In the genomic region with DNA sequence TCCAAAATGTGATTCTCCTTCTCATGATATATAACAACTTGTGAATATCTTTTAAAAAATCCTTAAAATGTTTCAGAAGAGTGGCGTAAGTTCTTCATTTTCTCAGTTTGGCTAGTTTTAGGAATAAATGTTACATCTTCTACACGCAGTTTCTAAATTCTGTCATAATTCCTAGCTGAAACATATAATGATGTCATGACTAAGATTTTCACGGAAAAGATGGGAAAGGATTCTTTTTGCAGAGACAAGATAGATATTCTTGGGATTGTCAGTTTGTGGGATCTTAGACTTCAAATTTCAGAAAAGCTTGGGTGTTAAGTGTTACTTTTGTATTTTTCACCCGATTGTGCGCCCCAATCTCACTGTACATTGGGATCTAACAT, we compare ENCODE assay signal across 10 cellular contexts. TPM values are rescaled to one million over a fixed set of nuclear protein-coding genes. Genes with fewer than 3 reads are reported as not detected.
DNase-seq lines count a peak whose midpoint lies in the region; ATAC-seq and TF ChIP-seq lines count a peak whose summit lies in the region.
"Had no signal": no experiment of that assay in that cellular context is flagged by ENCODE, and none has a peak within 500 bp of the region (broad histone marks: within the 10 kb centered on the region; RNA-seq: fewer than 3 reads in every experiment).

No MANE protein-coding gene starts in this region.

- H3K9me3 ChIP-seq in ascending aorta (no peaks in the 10 kb centered on the region), left lung (no peaks in the 10 kb centered on the region), testis (no peaks in the 10 kb centered on the region)

- peaks cover 25 to 32% of the 10 kb centered on the region in 2 donors for H3K4me1 Mint-ChIP-seq in effector memory CD8-positive, alpha-beta T cell (ENCODE audit: low read depth in 2 of 2)

- peaks cover 0 to 10% of the 10 kb centered on the region in 2 donors for H3K27me3 Mint-ChIP-seq in effector memory CD8-positive, alpha-beta T cell

- TF ChIP-seq POLR2A in testis (IDR thresholded peaks at IDR 0.05): no peak

- no peaks in the 10 kb centered on the region for H3K27me3 ChIP-seq in ascending aorta
- H3K27me3 ChIP-seq in left lung: no peaks in the 10 kb centered on the region
- H3K27me3 ChIP-seq in testis: no peaks in the 10 kb centered on the region

- H3K4me3 ChIP-seq in ascending aorta: peak overlapping the region; percentile 86 to 94
- H3K4me3 ChIP-seq in left lung: peak overlapping the region; percentile 62 to 70
- peak overlapping the region; percentile 84 to 86 for H3K4me3 ChIP-seq in testis

- H3K27ac ChIP-seq in ascending aorta (no peak overlapping the region), left lung (no peak overlapping the region), testis (no peak overlapping the region)

- no peaks in the 10 kb centered on the region for H3K9me3 Mint-ChIP-seq in effector memory CD8-positive, alpha-beta T cell
- H3K9me3 Mint-ChIP-seq: activated naive CD4-positive, alpha-beta T cell treated with anti-CD3 and anti-CD28 coated beads, Interleukin-2, amount 50 U/mL, for 72 hours had no signal

- WGBS in testis, 2 donors: 31 to 36% methylated on average over 5 of the region's 5 CpGs

- peaks cover 3% of the 10 kb centered on the region for H3K36me3 Mint-ChIP-seq in effector memory CD8-positive, alpha-beta T cell (ENCODE audit: insufficient read depth)

- H3K36me3 ChIP-seq in ascending aorta: no peaks in the 10 kb centered on the region
- H3K36me3 ChIP-seq in left lung: no peaks in the 10 kb centered on the region
- H3K36me3 ChIP-seq in testis (ENCODE audit: low read depth, missing control alignments): no peaks in the 10 kb centered on the region

- peaks cover 3 to 15% of the 10 kb centered on the region in 2 donors for H3K4me1 ChIP-seq in ascending aorta
- peaks cover 13 to 50% of the 10 kb centered on the region in 2 donors for H3K4me1 ChIP-seq in left lung
- H3K4me1 ChIP-seq in testis: peaks cover 21% of the 10 kb centered on the region

- no peak for ATAC-seq in left lung
- no peak for ATAC-seq in effector memory CD8-positive, alpha-beta T cell (replicated peaks)

- peak; percentile 73 for DNase-seq in NCI-H2171 treated with DMSO at 0.1 percent for 48 hours (lab: John Stamatoyannopoulos, UW)
- no peak for DNase-seq in NCI-H2171 (lab: John Stamatoyannopoulos, UW)
- no peak for DNase-seq in ascending aorta (ENCODE audit: low spot score in 2 of 2)
- DNase-seq in left lung: no peak
- no peak for DNase-seq in testis
- no peak for DNase-seq in effector memory CD8-positive, alpha-beta T cell
- no peak for DNase-seq in stimulated activated CD4-positive, alpha-beta T cell treated with anti-CD3 and anti-CD28 coated beads, Interleukin-1b, Interleukin-23, amount 100 ng/mL, for 48 hours
- DNase-seq in activated T-cell treated with anti-CD3 and anti-CD28 coated beads for 4 hours: no peak
- DNase-seq: NCI-H1048 had no signal

- H3K27ac Mint-ChIP-seq in effector memory CD8-positive, alpha-beta T cell: no peak overlapping the region
- H3K27ac Mint-ChIP-seq: activated naive CD4-positive, alpha-beta T cell treated with anti-CD3 and anti-CD28 coated beads, Interleukin-2, amount 50 U/mL, for 72 hours had no signal

- intact Hi-C loops in ascending aorta (cut with DNase I) (loop anchor here (10.0 kb wide), 2 partner anchors 561 to 621 kb away; a partner anchor contains a TSS), left lung (cut with DNase I) (no loop called here), testis (cut with DNase I; ENCODE audit: low total_unique reads) (no loop called here)

- no peak overlapping the region for H3K4me3 Mint-ChIP-seq in effector memory CD8-positive, alpha-beta T cell

- TF ChIP-seq CTCF in ascending aorta (IDR thresholded peaks at IDR 0.05) (no peak), left lung (IDR thresholded peaks at IDR 0.05) (no peak), testis (IDR thresholded peaks at IDR 0.05) (no peak)

RNA-seq across cellular contexts. Expression of a gene that starts 1.7 kb away (rescaled TPM):
- 16.1 TPM for total RNA-seq in ascending aorta
- total RNA-seq in left lung: 10 to 100 TPM; 20.3 to 24.6 TPM
- total RNA-seq in testis: 10 to 100 TPM; 29.9 to 38.0 TPM
- 19.0 TPM for polyA plus RNA-seq in testis (ENCODE audit: insufficient read depth, low read depth, low replicate concordance)

RNA-seq across cellular contexts. Expression of a gene that starts 55.8 kb away (rescaled TPM):
- total RNA-seq in ascending aorta (28.9 TPM), left lung (10 to 100 TPM; 28.5 to 30.2 TPM), testis (10 to 100 TPM; 34.1 to 38.1 TPM)
- polyA plus RNA-seq in testis (ENCODE audit: insufficient read depth, low read depth, low replicate concordance): 48.7 TPM
